8 cellular contexts compared by ENCODE assay signal in genomic region chr3:146469206-146470017, GRCh38. TPM values are rescaled to one million over a fixed set of nuclear protein-coding genes. Genes with fewer than 3 reads are reported as not detected.
DNase-seq lines count a peak whose midpoint lies in the region; ATAC-seq and TF ChIP-seq lines count a peak whose summit lies in the region.

PLSCR2 (minus strand) TSS chr3:146469561; CDS start chr3:146459904, 9,657 bp downstream.

- H3K4me3 ChIP-seq in AG10803 (ENCODE audit: low read length) (peak within 1 kb of the TSS; percentile 58), body of pancreas (peak within 1 kb of the TSS; percentile 32 to 58), MG63 (no peak within 1 kb of the TSS)

- no peak for DNase-seq in AG10803 (ENCODE audit: low read depth)
- DNase-seq in T-helper 2 cell: peak; percentile 24 to 71 (median 49)
- DNase-seq in body of pancreas: peak; percentile 89 to 94 (median 90)
- DNase-seq in inferior parietal cortex (ENCODE audit: extremely low spot score): peak; percentile 15
- DNase-seq in stimulated activated CD4-positive, alpha-beta T cell treated with anti-CD3 and anti-CD28 coated beads, Interleukin-1b, Interleukin-23, amount 100 ng/mL, for 4 hours (ENCODE audit: low read depth in 2 of 2): peak; percentile 56 to 68
- no peak for DNase-seq in MG63

- TF ChIP-seq POLR2A in GM19193 (IDR thresholded peaks at IDR 0.05; ENCODE audit: extremely low read depth, insufficient read depth, insufficient read length) (peak; percentile 58), body of pancreas (IDR thresholded peaks at IDR 0.05) (peak; percentile 87 to 96 (median 94))

- TF ChIP-seq CTCF in AG10803 (conservative IDR thresholded peaks at IDR 0.05; ENCODE audit: low read length) (no peak), body of pancreas (IDR thresholded peaks at IDR 0.05) (no peak)

- H3K27ac ChIP-seq in body of pancreas: peak within 1 kb of the TSS; percentile 95 to 98 (median 96)

- WGBS in body of pancreas, 2 donors: 5 to 8% methylated on average over 27 to 50 of the region's 50 CpGs

- H3K36me3 ChIP-seq in body of pancreas (replicated peaks in 1 of 2; ENCODE audit: insufficient read depth in 1 of 2, low read depth in 2 of 2) (no peaks in the 10 kb centered on the region), MG63 (no peaks in the 10 kb centered on the region)

- H3K9me3 ChIP-seq in body of pancreas: no peaks in the 10 kb centered on the region
- H3K9me3 ChIP-seq in MG63: no peaks in the 10 kb centered on the region

- H3K4me1 ChIP-seq in body of pancreas: peaks cover 23% of the 10 kb centered on the region

- intact Hi-C loops in body of pancreas (cut with DNase I): no loop called here

- ATAC-seq in HG03439 (IDR thresholded peaks at IDR 0.05; ENCODE audit: unreplicated experiment) (peak; percentile 99), body of pancreas (peak; percentile 96)

- H3K27me3 ChIP-seq in body of pancreas (no peaks in the 10 kb centered on the region), MG63 (no peaks in the 10 kb centered on the region)

RNA-seq across cellular contexts. Expression of gene PLSCR2, which starts in this region (rescaled TPM):
- total RNA-seq in body of pancreas: not detected
- total RNA-seq in MG63 (2014; rRNA removed; shearing (Covaris generic); ENCODE audit: low replicate concordance): not detected in 2 replicates

Comparison
In these comparisons a context has a peak if more than half of its experiments do, and no peak if none do; other contexts are left out.
1. Peak in DNase-seq, ATAC-seq, H3K4me3 ChIP-seq and H3K27ac ChIP-seq in body of pancreas; RNA of the gene not detected or under 1 TPM.
2. DNase-seq: peak in T-helper 2 cell (5 of 5), inferior parietal cortex (single experiment) and stimulated activated CD4-positive, alpha-beta T cell treated with anti-CD3 and anti-CD28 coated beads, Interleukin-1b, Interleukin-23, amount 100 ng/mL, for 4 hours (2 of 2); none in AG10803 (single experiment) and MG63 (single experiment).